In genomic region chr11:561148-562003, GRCh38 we compare ENCODE assay signal across 8 cellular contexts. TPM values are rescaled to one million over a fixed set of nuclear protein-coding genes. Genes with fewer than 3 reads are reported as not detected.
DNase-seq lines count a peak whose midpoint lies in the region; ATAC-seq, FAIRE-seq and TF ChIP-seq lines count a peak whose summit lies in the region.

No MANE protein-coding gene starts in this region.

- H3K4me1 ChIP-seq in body of pancreas (peaks cover 49% of the 10 kb centered on the region), HepG2 (ENCODE audit: insufficient read depth, low read length) (peaks cover 80% of the 10 kb centered on the region), tibial nerve (peaks cover 0 to 25% (median 8%) of the 10 kb centered on the region in 4 donors)

- intact Hi-C loops in body of pancreas (cut with DNase I) = no loop called here
- intact Hi-C loops in HepG2 (cut with micrococcal nuclease; ENCODE audit: unreplicated experiment) = loop anchor here (1.0 kb wide), 1 partner anchor 27 kb away; no protein-coding TSS in a partner anchor

- TF ChIP-seq POLR2A in NB4 (IDR thresholded peaks at IDR 0.05; ENCODE audit: extremely low read depth, insufficient read length) = no peak
- peak; percentile 71 to 73 (median 72) for TF ChIP-seq POLR2A in body of pancreas (IDR thresholded peaks at IDR 0.05)
- TF ChIP-seq POLR2A in HepG2 (IDR thresholded peaks at IDR 0.05; ENCODE audit: insufficient read depth in 1 of 2, low read depth in 2 of 2, low read length in 2 of 2) = peak in 1 of 2 experiments; percentile 59; a peak in 2 of 4 replicates
- no peak for TF ChIP-seq POLR2A in tibial nerve (IDR thresholded peaks at IDR 0.05)

- H3K4me3 Mint-ChIP-seq in activated T-cell treated with anti-CD3 and anti-CD28 coated beads, Interleukin-2, amount 50 U/mL, for 4 hours = peak overlapping the region; percentile 89

- H3K4me3 ChIP-seq in NB4 (ENCODE audit: low read depth, low read length) (peak overlapping the region; percentile 58), body of pancreas (peak overlapping the region; percentile 36 to 69), HepG2 (replicated peaks in 1 of 3; ENCODE audit: insufficient read depth in 1 of 3, low read depth in 2 of 3, low read length in 3 of 3) (peak overlapping the region; percentile 80 to 95 (median 92)), tibial nerve (peak overlapping the region; percentile 44 to 97 (median 60))

- peaks cover 11% of the 10 kb centered on the region for H3K79me2 ChIP-seq in HepG2 (ENCODE audit: insufficient read depth, low read length)

- no peak for TF ChIP-seq CTCF in NB4 (IDR thresholded peaks at IDR 0.05; ENCODE audit: low read depth, low read length)
- no peak for TF ChIP-seq CTCF in body of pancreas (IDR thresholded peaks at IDR 0.05)
- TF ChIP-seq CTCF in HepG2 (CRISPR knock-in tag; IDR thresholded peaks at IDR 0.05) = no peak
- no peak for TF ChIP-seq CTCF in tibial nerve (IDR thresholded peaks at IDR 0.05)

- in situ Hi-C loops in HepG2 (cut with HindIII; ENCODE audit: extremely low pct_ligation_motif_present, low pct_unique_long_range_greater_than_20kb) = no loop called here

- H3K36me3 ChIP-seq in body of pancreas (replicated peaks in 1 of 2; ENCODE audit: insufficient read depth in 1 of 2, low read depth in 2 of 2) (no peaks in the 10 kb centered on the region), HepG2 (replicated peaks in 1 of 2; ENCODE audit: control insufficient read depth in 1 of 2, insufficient read depth in 2 of 2, low read length in 2 of 2) (peaks cover 0 to 2% of the 10 kb centered on the region in 2 experiments; a peak in 3 of 5 replicates), tibial nerve (no peaks in the 10 kb centered on the region)

- TF ChIP-seq RAD21 in HepG2 (CRISPR knock-in tag; IDR thresholded peaks at IDR 0.05) = peak; percentile 31; the same call in 1 of the 2 replicates

- H3K27me3 Mint-ChIP-seq in activated T-cell treated with anti-CD3 and anti-CD28 coated beads, Interleukin-2, amount 50 U/mL, for 4 hours (ENCODE audit: low read depth) = no peaks in the 10 kb centered on the region

- BruUV-seq in HepG2 (replicated peaks; lab: Mats Ljungman, UMichigan) = no TSS peak

- no peaks in the 10 kb centered on the region for H3K9me3 Mint-ChIP-seq in activated T-cell treated with anti-CD3 and anti-CD28 coated beads, Interleukin-2, amount 50 U/mL, for 4 hours

- H3K9me3 ChIP-seq in body of pancreas = no peaks in the 10 kb centered on the region
- no peaks in the 10 kb centered on the region for H3K9me3 ChIP-seq in HepG2 (ENCODE audit: low read length)
- H3K9me3 ChIP-seq in tibial nerve = no peaks in the 10 kb centered on the region

- CTCF ChIA-PET in HepG2 (lab: Yijun Ruan, JAX; ENCODE audit: low intra/inter-chr PET ratio, low total read pairs) = no interaction called here

- no peaks in the 10 kb centered on the region for H3K36me3 Mint-ChIP-seq in activated T-cell treated with anti-CD3 and anti-CD28 coated beads, Interleukin-2, amount 50 U/mL, for 4 hours (ENCODE audit: insufficient read depth)

- ATAC-seq in activated T-cell treated with anti-CD3 and anti-CD28 coated beads, Interleukin-2, amount 50 U/mL, for 4 hours = peak; percentile 44 to 45
- ATAC-seq in HG02678 (IDR thresholded peaks at IDR 0.05; ENCODE audit: unreplicated experiment) = peak; percentile 15
- ATAC-seq in body of pancreas = peak; percentile 79
- ATAC-seq in HepG2 = peak; percentile 38

- peak overlapping the region; percentile 90 for H3K4me2 ChIP-seq in HepG2 (ENCODE audit: low read depth, low read length)

- H2AFZ ChIP-seq in HepG2 (ENCODE audit: low read length) = no peak overlapping the region

- FAIRE-seq in HepG2 (lab: Jason Lieb, UNC) = peak; percentile 50

- 5 to 26% methylated on average over 8 to 66 of the region's 67 CpGs for WGBS in body of pancreas, 2 donors
- 0% methylated on average over 5 of the region's 67 CpGs for WGBS in HepG2 (ENCODE audit: low lambda C conversion rate)
- WGBS in tibial nerve, 2 donors = 16 to 27% methylated on average over 27 to 38 of the region's 67 CpGs

- TF ChIP-seq EP300 in HepG2 (IDR thresholded peaks at IDR 0.05; ENCODE audit: low read depth in 2 of 2, low read length in 2 of 2) (no peak; a peak in 1 of 4 replicates), HepG2 (CRISPR knock-in tag; IDR thresholded peaks at IDR 0.05; ENCODE audit: borderline replicate concordance) (peak; percentile 55), tibial nerve (IDR thresholded peaks at IDR 0.05) (no peak)

- H4K20me1 ChIP-seq in HepG2 (ENCODE audit: insufficient read depth, low read length) = peaks cover 12% of the 10 kb centered on the region; the same call in 1 of the 2 replicates

- H3K9ac ChIP-seq in HepG2 (ENCODE audit: insufficient read depth, low read depth, low read length) = peak overlapping the region; percentile 83

- peaks cover 11% of the 10 kb centered on the region for H3K4me1 Mint-ChIP-seq in activated T-cell treated with anti-CD3 and anti-CD28 coated beads, Interleukin-2, amount 50 U/mL, for 4 hours (ENCODE audit: low read depth)

- DNase-seq in activated T-cell treated with anti-CD3 and anti-CD28 coated beads, Interleukin-2, amount 50 U/mL, for 4 hours = no peak
- DNase-seq in activated T-cell treated with anti-CD3 and anti-CD28 coated beads, Interleukin-2, amount 50 U/mL, for 1 hour = no peak
- DNase-seq in NB4 (ENCODE audit: low read depth) = peak; percentile 67
- peak; percentile 83 to 93 (median 89) for DNase-seq in body of pancreas
- DNase-seq in HepG2 (ENCODE audit: low spot score) = peak; percentile 87
- no peak for DNase-seq in tibial nerve (ENCODE audit: low spot score in 2 of 2)
- no peak for DNase-seq in stimulated activated CD4-positive, alpha-beta T cell treated with anti-CD3 and anti-CD28 coated beads, Interleukin-2, amount 100 ng/mL, for 48 hours

- POLR2A ChIA-PET in HepG2 (lab: Yijun Ruan, JAX) = interaction anchor here (0.6 to 1.5 kb wide), 10 partner anchors 8 to 167 kb away, joined by 3 to 32 read pairs (median 4); partner anchors contain the start of genes HRAS and PHRF1

- H3K27me3 ChIP-seq in body of pancreas (no peaks in the 10 kb centered on the region), HepG2 (ENCODE audit: control insufficient read depth in 1 of 2, insufficient read depth in 2 of 2, low read length in 2 of 2) (no peaks in the 10 kb centered on the region), tibial nerve (peaks cover 0 to 41% of the 10 kb centered on the region in 2 donors)

- H3K27ac ChIP-seq in body of pancreas = peak overlapping the region; percentile 90 to 99 (median 96)
- H3K27ac ChIP-seq in HepG2 (ENCODE audit: extremely low read length, insufficient read depth, low read length) = peak overlapping the region; percentile 87
- H3K27ac ChIP-seq in tibial nerve = peak overlapping the region in 2 of 4 donors; percentile 79 to 83

RNA-seq across cellular contexts. Expression of gene RASSF7, which starts 0.6 kb away (rescaled TPM):
- total RNA-seq in activated T-cell treated with anti-CD3 and anti-CD28 coated beads, Interleukin-2, amount 50 U/mL, for 4 hours = 10 to 100 TPM; 15.1 to 17.4 (median 16.1) TPM
- total RNA-seq in body of pancreas (100 to 1,000 TPM in 1 of 2 donors, 10 to 100 TPM in 1; 49.5 to 134 TPM), HepG2 (2016; rRNA removed; fragmentation: Illumina TruSeq; extraction: Trizol) (13.1 and 20.2 TPM in 2 replicates), tibial nerve (10 to 100 TPM; 21.0 to 25.6 (median 23.1) TPM)
- 5.4 and 5.7 TPM in 2 replicates for total RNA-seq in HepG2 (2016; cell fraction: cytosol; rRNA removed; fragmentation: Illumina TruSeq; extraction: Trizol; ENCODE audit: low read depth)
- total RNA-seq in HepG2 (2016; cell fraction: insoluble cytoplasmic fraction; rRNA removed; fragmentation: Illumina TruSeq; extraction: Trizol) = 13.3 and 19.7 TPM in 2 replicates
- 10.8 and 11.9 TPM in 2 replicates for total RNA-seq in HepG2 (2016; cell fraction: membrane; rRNA removed; fragmentation: Illumina TruSeq; extraction: Trizol)
- total RNA-seq in HepG2 (2016; cell fraction: nucleus; rRNA removed; fragmentation: Illumina TruSeq; extraction: Trizol) = 16.7 and 17.2 TPM in 2 replicates
- polyA plus RNA-seq in HepG2 (2011; rRNA removed) = 28.6 and 36.4 TPM in 2 replicates
- polyA plus RNA-seq in HepG2 (2011; cell fraction: cytosol; rRNA removed) = 22.3 and 49.0 TPM in 2 replicates
- polyA plus RNA-seq in HepG2 (2011; cell fraction: nucleus; rRNA removed) = 139 and 165 TPM in 2 replicates
- 8.9 and 12.6 TPM in 2 replicates for polyA plus RNA-seq in HepG2 (2012)
- polyA plus RNA-seq in HepG2 (2016; cell fraction: cytosol; fragmentation: Illumina TruSeq; extraction: Trizol; ENCODE audit: low read depth) = 4.7 and 6.0 TPM in 2 replicates
- 12.3 and 15.9 TPM in 2 replicates for polyA plus RNA-seq in HepG2 (2016; cell fraction: insoluble cytoplasmic fraction; fragmentation: Illumina TruSeq; extraction: Trizol; ENCODE audit: low read depth)
- polyA plus RNA-seq in HepG2 (2016; cell fraction: membrane; fragmentation: Illumina TruSeq; extraction: Trizol; ENCODE audit: low read depth) = 5.9 and 7.2 TPM in 2 replicates
- polyA plus RNA-seq in HepG2 (2016; cell fraction: nucleus; fragmentation: Illumina TruSeq; extraction: Trizol; ENCODE audit: insufficient read depth, low read depth) = 32.6 and 40.7 TPM in 2 replicates
- polyA minus RNA-seq in HepG2 (2011; rRNA and poly(A)+ RNA removed; ENCODE audit: low replicate concordance) = 6.7 and 39.4 TPM in 2 replicates
- polyA minus RNA-seq in HepG2 (2011; cell fraction: cytosol; rRNA and poly(A)+ RNA removed) = 10.4 and 10.9 TPM in 2 replicates
- 15.2 and 17.9 TPM in 2 replicates for polyA minus RNA-seq in HepG2 (2011; cell fraction: nucleus; rRNA and poly(A)+ RNA removed)

RNA-seq across cellular contexts. Expression of gene LMNTD2, which starts 0.8 kb away (rescaled TPM):
- 1 to 10 TPM in 2 of 3 donors, under 1 TPM in 1; 0.71 to 1.3 (median 1.1) TPM for total RNA-seq in activated T-cell treated with anti-CD3 and anti-CD28 coated beads, Interleukin-2, amount 50 U/mL, for 4 hours
- total RNA-seq in body of pancreas (10 to 100 TPM in 1 of 2 donors, 1 to 10 TPM in 1; 6.0 to 12.9 TPM), HepG2 (2016; rRNA removed; fragmentation: Illumina TruSeq; extraction: Trizol) (0.25 and 1.1 TPM in 2 replicates), tibial nerve (1 to 10 TPM; 1.3 to 5.9 (median 3.2) TPM)
- 0.40 and 0.44 TPM in 2 replicates for total RNA-seq in HepG2 (2016; cell fraction: cytosol; rRNA removed; fragmentation: Illumina TruSeq; extraction: Trizol; ENCODE audit: low read depth)
- total RNA-seq in HepG2 (2016; cell fraction: insoluble cytoplasmic fraction; rRNA removed; fragmentation: Illumina TruSeq; extraction: Trizol) = 0.45 and 1.1 TPM in 2 replicates
- 0.79 and 1.3 TPM in 2 replicates for total RNA-seq in HepG2 (2016; cell fraction: membrane; rRNA removed; fragmentation: Illumina TruSeq; extraction: Trizol)
- total RNA-seq in HepG2 (2016; cell fraction: nucleus; rRNA removed; fragmentation: Illumina TruSeq; extraction: Trizol) = 1.3 and 1.7 TPM in 2 replicates
- polyA plus RNA-seq in HepG2 (2011; rRNA removed) = 3.1 and 3.6 TPM in 2 replicates
- 1.1 and 2.2 TPM in 2 replicates for polyA plus RNA-seq in HepG2 (2011; cell fraction: cytosol; rRNA removed)
- 50.0 and 60.4 TPM in 2 replicates for polyA plus RNA-seq in HepG2 (2011; cell fraction: nucleus; rRNA removed)
- polyA plus RNA-seq in HepG2 (2012) = 1.3 and 1.4 TPM in 2 replicates
- 0.53 and 0.78 TPM in 2 replicates for polyA plus RNA-seq in HepG2 (2016; cell fraction: cytosol; fragmentation: Illumina TruSeq; extraction: Trizol; ENCODE audit: low read depth)
- polyA plus RNA-seq in HepG2 (2016; cell fraction: insoluble cytoplasmic fraction; fragmentation: Illumina TruSeq; extraction: Trizol; ENCODE audit: low read depth) = 0.42 and 0.68 TPM in 2 replicates
- polyA plus RNA-seq in HepG2 (2016; cell fraction: membrane; fragmentation: Illumina TruSeq; extraction: Trizol; ENCODE audit: low read depth) = 0.96 and 1.2 TPM in 2 replicates
- 3.7 and 5.0 TPM in 2 replicates for polyA plus RNA-seq in HepG2 (2016; cell fraction: nucleus; fragmentation: Illumina TruSeq; extraction: Trizol; ENCODE audit: insufficient read depth, low read depth)
- polyA minus RNA-seq in HepG2 (2011; rRNA and poly(A)+ RNA removed; ENCODE audit: low replicate concordance) = 0.51 and 0.96 TPM in 2 replicates
- 0.88 and 1.4 TPM in 2 replicates for polyA minus RNA-seq in HepG2 (2011; cell fraction: cytosol; rRNA and poly(A)+ RNA removed)
- 2.6 and 3.1 TPM in 2 replicates for polyA minus RNA-seq in HepG2 (2011; cell fraction: nucleus; rRNA and poly(A)+ RNA removed)

RNA-seq across cellular contexts. Expression of gene PHRF1, which starts 14.9 kb away (rescaled TPM):
- total RNA-seq in activated T-cell treated with anti-CD3 and anti-CD28 coated beads, Interleukin-2, amount 50 U/mL, for 4 hours = 10 to 100 TPM; 57.7 to 59.2 (median 57.7) TPM
- total RNA-seq in body of pancreas = 10 to 100 TPM; 18.2 to 34.3 TPM
- 13.7 and 16.7 TPM in 2 replicates for total RNA-seq in HepG2 (2016; rRNA removed; fragmentation: Illumina TruSeq; extraction: Trizol)
- total RNA-seq in HepG2 (2016; cell fraction: cytosol; rRNA removed; fragmentation: Illumina TruSeq; extraction: Trizol; ENCODE audit: low read depth) = 7.4 and 7.9 TPM in 2 replicates
- 10.7 and 17.0 TPM in 2 replicates for total RNA-seq in HepG2 (2016; cell fraction: insoluble cytoplasmic fraction; rRNA removed; fragmentation: Illumina TruSeq; extraction: Trizol)
- total RNA-seq in HepG2 (2016; cell fraction: membrane; rRNA removed; fragmentation: Illumina TruSeq; extraction: Trizol) = 5.1 and 6.1 TPM in 2 replicates
- total RNA-seq in HepG2 (2016; cell fraction: nucleus; rRNA removed; fragmentation: Illumina TruSeq; extraction: Trizol) = 10.8 and 14.2 TPM in 2 replicates
- 8.2 and 11.2 TPM in 2 replicates for polyA plus RNA-seq in HepG2 (2011; rRNA removed)
- polyA plus RNA-seq in HepG2 (2011; cell fraction: cytosol; rRNA removed) = 4.8 and 7.0 TPM in 2 replicates
- 30.1 and 30.7 TPM in 2 replicates for polyA plus RNA-seq in HepG2 (2011; cell fraction: nucleus; rRNA removed)
- polyA plus RNA-seq in HepG2 (2012) = 7.4 and 8.1 TPM in 2 replicates
- polyA plus RNA-seq in HepG2 (2016; cell fraction: cytosol; fragmentation: Illumina TruSeq; extraction: Trizol; ENCODE audit: low read depth) = 1.6 and 1.8 TPM in 2 replicates
- polyA plus RNA-seq in HepG2 (2016; cell fraction: insoluble cytoplasmic fraction; fragmentation: Illumina TruSeq; extraction: Trizol; ENCODE audit: low read depth) = 10.7 and 13.7 TPM in 2 replicates
- 2.1 and 2.5 TPM in 2 replicates for polyA plus RNA-seq in HepG2 (2016; cell fraction: membrane; fragmentation: Illumina TruSeq; extraction: Trizol; ENCODE audit: low read depth)
- 25.7 and 27.7 TPM in 2 replicates for polyA plus RNA-seq in HepG2 (2016; cell fraction: nucleus; fragmentation: Illumina TruSeq; extraction: Trizol; ENCODE audit: insufficient read depth, low read depth)
- polyA minus RNA-seq in HepG2 (2011; rRNA and poly(A)+ RNA removed; ENCODE audit: low replicate concordance) = 13.6 and 18.7 TPM in 2 replicates
- polyA minus RNA-seq in HepG2 (2011; cell fraction: cytosol; rRNA and poly(A)+ RNA removed) = 7.8 and 7.9 TPM in 2 replicates
- 17.4 and 19.9 TPM in 2 replicates for polyA minus RNA-seq in HepG2 (2011; cell fraction: nucleus; rRNA and poly(A)+ RNA removed)
- 10 to 100 TPM; 27.1 to 49.2 (median 34.9) TPM for total RNA-seq in tibial nerve

RNA-seq across cellular contexts. Expression of gene LRRC56, which starts 24.0 kb away (rescaled TPM):
- 1 to 10 TPM; 1.4 to 2.7 (median 1.7) TPM for total RNA-seq in activated T-cell treated with anti-CD3 and anti-CD28 coated beads, Interleukin-2, amount 50 U/mL, for 4 hours
- 1 to 10 TPM; 1.6 to 2.3 TPM for total RNA-seq in body of pancreas
- 0.08 and 0.11 TPM in 2 replicates for total RNA-seq in HepG2 (2016; rRNA removed; fragmentation: Illumina TruSeq; extraction: Trizol)
- total RNA-seq in HepG2 (2016; cell fraction: cytosol; rRNA removed; fragmentation: Illumina TruSeq; extraction: Trizol; ENCODE audit: low read depth) = 0.10 TPM in 1 of 2 replicates, not detected in the other
- 0.09 TPM in 2 replicates for total RNA-seq in HepG2 (2016; cell fraction: insoluble cytoplasmic fraction; rRNA removed; fragmentation: Illumina TruSeq; extraction: Trizol)
- total RNA-seq in HepG2 (2016; cell fraction: membrane; rRNA removed; fragmentation: Illumina TruSeq; extraction: Trizol) = 0.06 and 0.07 TPM in 2 replicates
- total RNA-seq in HepG2 (2016; cell fraction: nucleus; rRNA removed; fragmentation: Illumina TruSeq; extraction: Trizol) = not detected in 2 replicates
- polyA plus RNA-seq in HepG2 (2011; rRNA removed) = 0.29 and 0.46 TPM in 2 replicates
- polyA plus RNA-seq in HepG2 (2011; cell fraction: cytosol; rRNA removed) = 0.21 and 0.22 TPM in 2 replicates
- 3.4 and 3.8 TPM in 2 replicates for polyA plus RNA-seq in HepG2 (2011; cell fraction: nucleus; rRNA removed)
- 0.34 and 0.59 TPM in 2 replicates for polyA plus RNA-seq in HepG2 (2012)
- 0.05 TPM in 1 of 2 replicates, not detected in the other for polyA plus RNA-seq in HepG2 (2016; cell fraction: cytosol; fragmentation: Illumina TruSeq; extraction: Trizol; ENCODE audit: low read depth)
- polyA plus RNA-seq in HepG2 (2016; cell fraction: insoluble cytoplasmic fraction; fragmentation: Illumina TruSeq; extraction: Trizol; ENCODE audit: low read depth) = 0.19 TPM in 1 of 2 replicates, not detected in the other
- polyA plus RNA-seq in HepG2 (2016; cell fraction: membrane; fragmentation: Illumina TruSeq; extraction: Trizol; ENCODE audit: low read depth) = 0.10 TPM in 1 of 2 replicates, not detected in the other
- 0.37 and 0.44 TPM in 2 replicates for polyA plus RNA-seq in HepG2 (2016; cell fraction: nucleus; fragmentation: Illumina TruSeq; extraction: Trizol; ENCODE audit: insufficient read depth, low read depth)
- 0.20 and 0.56 TPM in 2 replicates for polyA minus RNA-seq in HepG2 (2011; rRNA and poly(A)+ RNA removed; ENCODE audit: low replicate concordance)
- polyA minus RNA-seq in HepG2 (2011; cell fraction: cytosol; rRNA and poly(A)+ RNA removed) = 0.30 TPM in 1 of 2 replicates, not detected in the other
- polyA minus RNA-seq in HepG2 (2011; cell fraction: nucleus; rRNA and poly(A)+ RNA removed) = 0.37 and 0.64 TPM in 2 replicates
- total RNA-seq in tibial nerve = 1 to 10 TPM in 1 of 4 donors, under 1 TPM in 2, not detected in 1; 0.22 to 1.4 (median 0.60) TPM

RNA-seq across cellular contexts. Expression of gene HRAS, which starts 26.0 kb away (rescaled TPM):
- total RNA-seq in activated T-cell treated with anti-CD3 and anti-CD28 coated beads, Interleukin-2, amount 50 U/mL, for 4 hours = 100 to 1,000 TPM in 1 of 3 donors, 10 to 100 TPM in 2; 92.2 to 108 (median 95.0) TPM
- 10 to 100 TPM; 13.0 to 15.8 TPM for total RNA-seq in body of pancreas
- total RNA-seq in HepG2 (2016; rRNA removed; fragmentation: Illumina TruSeq; extraction: Trizol) = 47.5 and 50.0 TPM in 2 replicates
- total RNA-seq in HepG2 (2016; cell fraction: cytosol; rRNA removed; fragmentation: Illumina TruSeq; extraction: Trizol; ENCODE audit: low read depth) = 97.1 and 126 TPM in 2 replicates
- total RNA-seq in HepG2 (2016; cell fraction: insoluble cytoplasmic fraction; rRNA removed; fragmentation: Illumina TruSeq; extraction: Trizol) = 35.7 and 53.4 TPM in 2 replicates
- 106 and 128 TPM in 2 replicates for total RNA-seq in HepG2 (2016; cell fraction: membrane; rRNA removed; fragmentation: Illumina TruSeq; extraction: Trizol)
- total RNA-seq in HepG2 (2016; cell fraction: nucleus; rRNA removed; fragmentation: Illumina TruSeq; extraction: Trizol) = 23.1 and 23.7 TPM in 2 replicates
- 32.9 TPM in 2 replicates for polyA plus RNA-seq in HepG2 (2011; rRNA removed)
- polyA plus RNA-seq in HepG2 (2011; cell fraction: cytosol; rRNA removed) = 29.5 and 42.1 TPM in 2 replicates
- polyA plus RNA-seq in HepG2 (2011; cell fraction: nucleus; rRNA removed) = 62.4 and 65.1 TPM in 2 replicates
- 15.4 and 32.7 TPM in 2 replicates for polyA plus RNA-seq in HepG2 (2012)
- 120 and 151 TPM in 2 replicates for polyA plus RNA-seq in HepG2 (2016; cell fraction: cytosol; fragmentation: Illumina TruSeq; extraction: Trizol; ENCODE audit: low read depth)
- polyA plus RNA-seq in HepG2 (2016; cell fraction: insoluble cytoplasmic fraction; fragmentation: Illumina TruSeq; extraction: Trizol; ENCODE audit: low read depth) = 33.8 and 38.7 TPM in 2 replicates
- polyA plus RNA-seq in HepG2 (2016; cell fraction: membrane; fragmentation: Illumina TruSeq; extraction: Trizol; ENCODE audit: low read depth) = 96.2 and 121 TPM in 2 replicates
- 47.3 and 47.4 TPM in 2 replicates for polyA plus RNA-seq in HepG2 (2016; cell fraction: nucleus; fragmentation: Illumina TruSeq; extraction: Trizol; ENCODE audit: insufficient read depth, low read depth)
- 29.8 and 71.6 TPM in 2 replicates for polyA minus RNA-seq in HepG2 (2011; rRNA and poly(A)+ RNA removed; ENCODE audit: low replicate concordance)
- 8.5 and 9.0 TPM in 2 replicates for polyA minus RNA-seq in HepG2 (2011; cell fraction: cytosol; rRNA and poly(A)+ RNA removed)
- polyA minus RNA-seq in HepG2 (2011; cell fraction: nucleus; rRNA and poly(A)+ RNA removed) = 5.8 and 11.4 TPM in 2 replicates
- 10 to 100 TPM; 64.3 to 71.1 (median 68.1) TPM for total RNA-seq in tibial nerve

Comparison
In these comparisons a context has a peak if more than half of its experiments do, and no peak if none do; other contexts are left out.
1. ATAC-seq: peak in every context shown above with its lines; median percentile 79 in body of pancreas; 44 in activated T-cell treated with anti-CD3 and anti-CD28 coated beads, Interleukin-2, amount 50 U/mL, for 4 hours; 38 in HepG2; 15 in HG02678.
2. DNase-seq: peak in NB4 (single experiment), body of pancreas (4 of 4) and HepG2 (single experiment); none in activated T-cell treated with anti-CD3 and anti-CD28 coated beads, Interleukin-2, amount 50 U/mL, for 4 hours (single experiment), activated T-cell treated with anti-CD3 and anti-CD28 coated beads, Interleukin-2, amount 50 U/mL, for 1 hour (single experiment), tibial nerve (0 of 2) and stimulated activated CD4-positive, alpha-beta T cell treated with anti-CD3 and anti-CD28 coated beads, Interleukin-2, amount 100 ng/mL, for 48 hours (0 of 2).
3. POLR2A ChIP-seq: peak in body of pancreas (3 of 3); none in NB4 (single experiment) and tibial nerve (0 of 2).
4. Peak in every context shown above with its lines, with median percentiles within 50 percentile points of each other: H3K4me3 ChIP-seq.